In genomic region chr17:333626-334396, GRCh38 we compare ENCODE assay signal across 9 cellular contexts. TPM values are rescaled to one million over a fixed set of nuclear protein-coding genes. Genes with fewer than 3 reads are reported as not detected.
DNase-seq lines count a peak whose midpoint lies in the region; ATAC-seq and TF ChIP-seq lines count a peak whose summit lies in the region.
"Had no signal": no experiment of that assay in that cellular context is flagged by ENCODE, and none has a peak within 500 bp of the region (broad histone marks: within the 10 kb centered on the region; RNA-seq: fewer than 3 reads in every experiment).

No MANE protein-coding gene starts in this region.

- peaks cover 31 to 54% (median 47%) of the 10 kb centered on the region in 3 donors for H3K27me3 Mint-ChIP-seq in CD14-positive monocyte (ENCODE audit: low read depth in 3 of 3)
- H3K27me3 Mint-ChIP-seq in activated CD4-positive, alpha-beta memory T cell treated with anti-CD3 and anti-CD28 coated beads, Interleukin-2, amount 10 ng/mL, durations not matched to agents 7 days and 5 days = peaks cover 34% of the 10 kb centered on the region

- H2BK5ac ChIP-seq in trophoblast cell (ENCODE audit: low read depth, low read length, poor library complexity) = no peak overlapping the region

- no peak overlapping the region for H3K14ac ChIP-seq in trophoblast cell (ENCODE audit: low read length)

- H4K8ac ChIP-seq in trophoblast cell (ENCODE audit: low read depth, low read length) = peak overlapping the region; percentile 27

- no peak for TF ChIP-seq CTCF in CD14-positive monocyte (IDR thresholded peaks at IDR 0.05)

- CTCF ChIA-PET in activated CD4-positive, alpha-beta memory T cell treated with anti-CD3 and anti-CD28 coated beads, Interleukin-2, amount 10 ng/mL, durations not matched to agents 7 days and 5 days (lab: Charles Lee) = no interaction called here

- H4K12ac ChIP-seq in trophoblast cell (ENCODE audit: low read depth, low read length) = peak overlapping the region; percentile 27

- intact Hi-C loops in CD14-positive monocyte (cut with micrococcal nuclease) = no loop called here
- intact Hi-C loops in right cardiac atrium (cut with DNase I) = no loop called here

- H3K4ac ChIP-seq in trophoblast cell (ENCODE audit: low read depth, low read length) = no peak overlapping the region

- no peak overlapping the region for H3K18ac ChIP-seq in trophoblast cell (ENCODE audit: low read length)

- POLR2A ChIA-PET in activated CD4-positive, alpha-beta memory T cell treated with anti-CD3 and anti-CD28 coated beads, Interleukin-2, amount 10 ng/mL, durations not matched to agents 7 days and 5 days (lab: Charles Lee) = no interaction called here

- no peak overlapping the region for H3K9ac ChIP-seq in trophoblast cell (ENCODE audit: low read length)

- H3K4me1 Mint-ChIP-seq in CD14-positive monocyte = peaks cover 41% of the 10 kb centered on the region
- H3K4me1 Mint-ChIP-seq in activated CD4-positive, alpha-beta memory T cell treated with anti-CD3 and anti-CD28 coated beads, Interleukin-2, amount 10 ng/mL, durations not matched to agents 7 days and 5 days = peaks cover 4% of the 10 kb centered on the region

- H3K23ac ChIP-seq in trophoblast cell (ENCODE audit: low read length) = no peak overlapping the region

- peaks cover 2 to 10% of the 10 kb centered on the region in 2 donors for H3K36me3 Mint-ChIP-seq in CD14-positive monocyte
- no peaks in the 10 kb centered on the region for H3K36me3 Mint-ChIP-seq in activated CD4-positive, alpha-beta memory T cell treated with anti-CD3 and anti-CD28 coated beads, Interleukin-2, amount 10 ng/mL, durations not matched to agents 7 days and 5 days (ENCODE audit: low read depth)

- peaks cover 2% of the 10 kb centered on the region for H3K79me2 ChIP-seq in trophoblast cell (ENCODE audit: control insufficient read depth, insufficient read depth, low read length, poor library complexity)

- peaks cover 0 to 8% (median 3%) of the 10 kb centered on the region in 7 donors for H3K9me3 Mint-ChIP-seq in CD14-positive monocyte
- no peaks in the 10 kb centered on the region for H3K9me3 Mint-ChIP-seq in activated CD4-positive, alpha-beta memory T cell treated with anti-CD3 and anti-CD28 coated beads, Interleukin-2, amount 10 ng/mL, durations not matched to agents 7 days and 5 days
- H3K9me3 Mint-ChIP-seq: stimulated activated naive CD8-positive, alpha-beta T cell treated with anti-CD3 and anti-CD28 coated beads, Interleukin-15, Interleukin-2, amounts not matched to agents 100 ng/mL and 50 ng/mL, for 24 hours had no signal

- H2AK5ac ChIP-seq in trophoblast cell (ENCODE audit: low read length) = no peak overlapping the region

- H3K9me3 ChIP-seq in right cardiac atrium (ENCODE audit: control insufficient read depth, low read length) (no peaks in the 10 kb centered on the region), trophoblast cell (ENCODE audit: insufficient read depth, low read depth, low read length) (peaks cover 2% of the 10 kb centered on the region)

- H3K4me2 ChIP-seq in trophoblast cell (ENCODE audit: low read length) = no peak overlapping the region

- H2AFZ ChIP-seq in trophoblast cell (ENCODE audit: insufficient read depth, low read length, poor library complexity) = no peak overlapping the region

- WGBS in right cardiac atrium = 11% methylated on average over 23 of the region's 23 CpGs
- WGBS in trophoblast cell (ENCODE audit: extremely low coverage, insufficient coverage, insufficient read length) = no CpG with 5 or more reads among the region's 23 CpGs

- ATAC-seq in right cardiac atrium (peak; percentile 84 to 91), GM18498 (IDR thresholded peaks at IDR 0.05; ENCODE audit: unreplicated experiment) (no peak)

- H3K27ac ChIP-seq in right cardiac atrium (ENCODE audit: low read length) (peak overlapping the region; percentile 86), trophoblast cell (ENCODE audit: low read depth, low read length) (no peak overlapping the region)

- DNase-seq in CD14-positive monocyte (ENCODE audit: low spot score) = peak; percentile 29
- DNase-seq in amygdala (lab: John Stamatoyannopoulos, UW) = peak in 48 of 56 donors; percentile 15 to 78 (median 53)
- DNase-seq in right cardiac atrium = peak; percentile 84 to 93 (median 91)
- DNase-seq in trophoblast cell = peak in 1 of 2 donors; percentile 11
- no peak for DNase-seq in DMS153 (lab: John Stamatoyannopoulos, UW)
- DNase-seq in activated CD4-positive, alpha-beta memory T cell treated with anti-CD3 and anti-CD28 coated beads, Interleukin-2, amount 10 ng/mL, durations not matched to agents 7 days and 5 days = no peak
- no peak for DNase-seq in central memory CD4-positive, alpha-beta T cell

- no peak overlapping the region for H2BK120ac ChIP-seq in trophoblast cell (ENCODE audit: insufficient read depth, low read length, poor library complexity)

- H3K4me3 ChIP-seq in right cardiac atrium (ENCODE audit: low read length) (peak overlapping the region; percentile 23), trophoblast cell (ENCODE audit: low read depth, low read length) (no peak overlapping the region)

- H2BK12ac ChIP-seq in trophoblast cell (ENCODE audit: low read length) = peak overlapping the region; percentile 3

- H3K4me1 ChIP-seq in right cardiac atrium (ENCODE audit: control insufficient read depth, insufficient read depth, low read length) (peaks cover 2% of the 10 kb centered on the region), trophoblast cell (ENCODE audit: control insufficient read depth in 1 of 2, insufficient read depth in 2 of 2, low read length in 2 of 2) (peaks cover 18 to 21% of the 10 kb centered on the region in 2 experiments)

- H3K27ac Mint-ChIP-seq in CD14-positive monocyte = peak overlapping the region in 1 of 7 donors; percentile 46
- no peak overlapping the region for H3K27ac Mint-ChIP-seq in activated CD4-positive, alpha-beta memory T cell treated with anti-CD3 and anti-CD28 coated beads, Interleukin-2, amount 10 ng/mL, durations not matched to agents 7 days and 5 days
- H3K27ac Mint-ChIP-seq: stimulated activated naive CD8-positive, alpha-beta T cell treated with anti-CD3 and anti-CD28 coated beads, Interleukin-15, Interleukin-2, amounts not matched to agents 100 ng/mL and 50 ng/mL, for 24 hours had no signal

- peak overlapping the region; percentile 75 for H4K91ac ChIP-seq in trophoblast cell (ENCODE audit: low read depth, low read length)

- H3K27me3 ChIP-seq in right cardiac atrium (ENCODE audit: control insufficient read depth, insufficient read depth) (no peaks in the 10 kb centered on the region), trophoblast cell (ENCODE audit: insufficient read depth, low read length) (no peaks in the 10 kb centered on the region)

- H3K36me3 ChIP-seq in trophoblast cell (ENCODE audit: control insufficient read depth in 1 of 2, insufficient read depth in 2 of 2, low read length in 2 of 2) = no peaks in the 10 kb centered on the region

- peaks cover 15% of the 10 kb centered on the region for H3K79me1 ChIP-seq in trophoblast cell (ENCODE audit: low read length)

- H3K4me3 Mint-ChIP-seq in CD14-positive monocyte = peak overlapping the region; percentile 39 to 69
- H3K4me3 Mint-ChIP-seq in activated CD4-positive, alpha-beta memory T cell treated with anti-CD3 and anti-CD28 coated beads, Interleukin-2, amount 10 ng/mL, durations not matched to agents 7 days and 5 days = no peak overlapping the region
- H3K4me3 Mint-ChIP-seq: stimulated activated naive CD8-positive, alpha-beta T cell treated with anti-CD3 and anti-CD28 coated beads, Interleukin-15, Interleukin-2, amounts not matched to agents 100 ng/mL and 50 ng/mL, for 24 hours had no signal

RNA-seq across cellular contexts. Expression of gene RPH3AL, which starts 18.8 kb away (rescaled TPM):
- polyA plus RNA-seq in CD14-positive monocyte = 1 to 10 TPM in 1 of 2 donors, under 1 TPM in 1; 0.71 to 1.5 TPM
- 10 to 100 TPM in 2 of 4 donors, 1 to 10 TPM in 2; 4.7 to 11.5 (median 10.2) TPM for total RNA-seq in right cardiac atrium
- polyA plus RNA-seq in right cardiac atrium = 6.7 TPM
- polyA plus RNA-seq in trophoblast cell (2013) = 1.7 and 1.8 TPM in 2 replicates
- 1 to 10 TPM; 2.5 to 2.8 TPM for total RNA-seq in activated CD4-positive, alpha-beta memory T cell treated with anti-CD3 and anti-CD28 coated beads, Interleukin-2, amount 10 ng/mL, durations not matched to agents 7 days and 5 days

Comparison
In these comparisons a context has a peak if more than half of its experiments do, and no peak if none do; other contexts are left out.
1. DNase-seq: peak in CD14-positive monocyte (single experiment), amygdala (48 of 56) and right cardiac atrium (3 of 3); none in DMS153 (single experiment), activated CD4-positive, alpha-beta memory T cell treated with anti-CD3 and anti-CD28 coated beads, Interleukin-2, amount 10 ng/mL, durations not matched to agents 7 days and 5 days (single experiment) and central memory CD4-positive, alpha-beta T cell (single experiment).